Comparison of ENCODE assay signal across 25 cellular contexts in genomic region chr5:86837610-86838009, GRCh38.
DNase-seq lines count a peak whose midpoint lies in the region; ATAC-seq, FAIRE-seq and TF ChIP-seq lines count a peak whose summit lies in the region.
"Had no signal": no experiment of that assay in that cellular context is flagged by ENCODE, and none has a peak within 500 bp of the region (broad histone marks: within the 10 kb centered on the region; RNA-seq: fewer than 3 reads in every experiment).

No MANE protein-coding gene starts in this region.

- intact Hi-C loops in HepG2 (cut with micrococcal nuclease; ENCODE audit: unreplicated experiment) = no loop called here
- intact Hi-C loops in right lobe of liver (cut with DNase I) = no loop called here
- intact Hi-C loops in CD4-positive, alpha-beta T cell (cut with DNase I, micrococcal nuclease) = no loop called here

- H3K36me3 ChIP-seq in HepG2 (replicated peaks in 1 of 2; ENCODE audit: control insufficient read depth in 1 of 2, insufficient read depth in 2 of 2, low read length in 2 of 2) (no peaks in the 10 kb centered on the region), right lobe of liver (no peaks in the 10 kb centered on the region), astrocyte (ENCODE audit: insufficient read depth, low read length) (no peaks in the 10 kb centered on the region)
- H3K36me3 ChIP-seq: HAP-1, Peyer's patch had no signal

- H3K4me1 ChIP-seq in HepG2 (ENCODE audit: insufficient read depth, low read length) (no peaks in the 10 kb centered on the region), right lobe of liver (no peaks in the 10 kb centered on the region), astrocyte (ENCODE audit: insufficient read depth, low read length) (peaks cover 11% of the 10 kb centered on the region)
- H3K4me1 ChIP-seq: HAP-1, Peyer's patch had no signal

- no peaks in the 10 kb centered on the region for H4K20me1 ChIP-seq in HepG2 (ENCODE audit: insufficient read depth, low read length)
- H4K20me1 ChIP-seq in astrocyte (ENCODE audit: insufficient read depth, low read length) = no peaks in the 10 kb centered on the region

- TF ChIP-seq CTCF in HepG2 (CRISPR knock-in tag; IDR thresholded peaks at IDR 0.05) (no peak), right lobe of liver (IDR thresholded peaks at IDR 0.05) (no peak), astrocyte (IDR thresholded peaks at IDR 0.05; ENCODE audit: insufficient read depth, low read depth, low read length) (no peak)
- no peak for TF ChIP-seq CTCF in CD4-positive, alpha-beta T cell (IDR thresholded peaks at IDR 0.05)

- in situ Hi-C loops in HepG2 (cut with HindIII; ENCODE audit: extremely low pct_ligation_motif_present, low pct_unique_long_range_greater_than_20kb) = no loop called here

- peaks cover 2% of the 10 kb centered on the region for H3K4me1 Mint-ChIP-seq in astrocyte (ENCODE audit: low read depth, unreplicated experiment)
- H3K4me1 Mint-ChIP-seq in CD4-positive, alpha-beta T cell (ENCODE audit: low read depth) = no peaks in the 10 kb centered on the region
- H3K4me1 Mint-ChIP-seq: B cell; CD8-positive, alpha-beta memory T cell had no signal

- no peak for FAIRE-seq in HepG2 (lab: Jason Lieb, UNC)
- peak; percentile 52 for FAIRE-seq in astrocyte (lab: Jason Lieb, UNC)
- FAIRE-seq in islet of Langerhans (lab: Jason Lieb, UNC) = peak; percentile 21
- FAIRE-seq: G401.6 had no signal

- DNase-seq in HepG2 (ENCODE audit: low spot score) = no peak
- DNase-seq in right lobe of liver = no peak
- peak; percentile 18 for DNase-seq in astrocyte (ENCODE audit: low read depth)
- no peak for DNase-seq in HUDEP-2 (lab: John Stamatoyannopoulos, UW; ENCODE audit: unreplicated experiment in 76 of 76)
- no peak for DNase-seq in NCI-H510A (lab: John Stamatoyannopoulos, UW)
- DNase-seq in CD4-positive, alpha-beta T cell = no peak
- DNase-seq: Calu3; CD8-positive, alpha-beta memory T cell; DND-41; GOT3; HFFc6; Karpas-422; NCI-H1092; NCI-H1417 treated with DMSO at 0.1 percent for 48 hours; NCI-H1694 treated with DMSO at 0.1 percent for 48 hours; NCI-H2081; NCI-H2227 treated with DMSO at 0.1 percent for 48 hours; Peyer's patch; SK-N-SH had no signal

- WGBS in HepG2 (ENCODE audit: low lambda C conversion rate) = under 1% methylated on average over 2 of the region's 2 CpGs
- 61% methylated on average over 2 of the region's 2 CpGs for WGBS in right lobe of liver (ENCODE audit: insufficient coverage, low coverage, low lambda C conversion rate, missing lambda C conversion rate)

- H3K9ac ChIP-seq in HepG2 (ENCODE audit: insufficient read depth, low read depth, low read length) (no peak overlapping the region), astrocyte (ENCODE audit: low read length) (no peak overlapping the region)
- H3K9ac ChIP-seq: SK-N-SH had no signal

- H3K27ac ChIP-seq in HepG2 (ENCODE audit: extremely low read length, insufficient read depth, low read length) = no peak overlapping the region
- H3K27ac ChIP-seq in right lobe of liver = no peak overlapping the region
- no peak overlapping the region for H3K27ac ChIP-seq in astrocyte (ENCODE audit: low read depth, low read length)
- no peak overlapping the region for H3K27ac ChIP-seq in CD4-positive, alpha-beta T cell (ENCODE audit: low read depth, low read length)
- H3K27ac ChIP-seq: 22Rv1, C4-2B, Peyer's patch had no signal

- H2AFZ ChIP-seq in HepG2 (ENCODE audit: low read length) = no peak overlapping the region
- H2AFZ ChIP-seq in astrocyte (ENCODE audit: low read depth, low read length) = no peak overlapping the region

- ATAC-seq in HepG2 (no peak), right lobe of liver (no peak)
- ATAC-seq in CD4-positive, alpha-beta T cell (ENCODE audit: poor library complexity) = no peak

- no peaks in the 10 kb centered on the region for H3K9me3 ChIP-seq in HepG2 (ENCODE audit: low read length)
- no peaks in the 10 kb centered on the region for H3K9me3 ChIP-seq in right lobe of liver
- no peaks in the 10 kb centered on the region for H3K9me3 ChIP-seq in astrocyte (ENCODE audit: insufficient read depth, low read depth, low read length)
- H3K9me3 ChIP-seq in CD4-positive, alpha-beta T cell (ENCODE audit: control insufficient read depth, low read length) = no peaks in the 10 kb centered on the region
- H3K9me3 ChIP-seq: HAP-1, Peyer's patch, SK-N-SH had no signal

- no peak overlapping the region for H3K4me3 Mint-ChIP-seq in astrocyte (ENCODE audit: unreplicated experiment)
- no peak overlapping the region for H3K4me3 Mint-ChIP-seq in CD4-positive, alpha-beta T cell
- H3K4me3 Mint-ChIP-seq: B cell; CD8-positive, alpha-beta memory T cell; HFFc6 had no signal

- H3K79me2 ChIP-seq in HepG2 (ENCODE audit: insufficient read depth, low read length) = no peaks in the 10 kb centered on the region
- H3K79me2 ChIP-seq in astrocyte (ENCODE audit: insufficient read depth, low read length) = no peaks in the 10 kb centered on the region

- H3K27ac Mint-ChIP-seq in astrocyte (ENCODE audit: unreplicated experiment) = no peak overlapping the region
- no peak overlapping the region for H3K27ac Mint-ChIP-seq in CD4-positive, alpha-beta T cell
- H3K27ac Mint-ChIP-seq: B cell; CD8-positive, alpha-beta memory T cell; HFFc6 had no signal

- CTCF ChIA-PET in HepG2 (lab: Yijun Ruan, JAX; ENCODE audit: low intra/inter-chr PET ratio, low total read pairs) = no interaction called here
- CTCF ChIA-PET in CD4-positive, alpha-beta T cell (lab: Charles Lee) = interaction anchor here (0.6 kb wide), 2 partner anchors 115 to 530 kb away, joined by 3 to 4 read pairs; no protein-coding TSS in a partner anchor

- no peak for TF ChIP-seq RAD21 in HepG2 (CRISPR knock-in tag; IDR thresholded peaks at IDR 0.05)

- BruUV-seq in HepG2 (replicated peaks; lab: Mats Ljungman, UMichigan) = no TSS peak

- H3K27me3 Mint-ChIP-seq in astrocyte (ENCODE audit: low read depth, unreplicated experiment) = no peaks in the 10 kb centered on the region
- H3K27me3 Mint-ChIP-seq in CD4-positive, alpha-beta T cell = no peaks in the 10 kb centered on the region
- H3K27me3 Mint-ChIP-seq: B cell had no signal

- TF ChIP-seq POLR2A in HepG2 (IDR thresholded peaks at IDR 0.05; ENCODE audit: insufficient read depth in 1 of 2, low read depth in 2 of 2, low read length in 2 of 2) (no peak), right lobe of liver (IDR thresholded peaks at IDR 0.05) (no peak)

- H3K4me3 ChIP-seq in HepG2 (replicated peaks in 1 of 3; ENCODE audit: insufficient read depth in 1 of 3, low read depth in 2 of 3, low read length in 3 of 3) (no peak overlapping the region), right lobe of liver (no peak overlapping the region), astrocyte (ENCODE audit: insufficient read depth, low read depth, low read length) (no peak overlapping the region)
- H3K4me3 ChIP-seq: HAP-1, Peyer's patch had no signal

- POLR2A ChIA-PET in HepG2 (lab: Yijun Ruan, JAX) = no interaction called here
- POLR2A ChIA-PET in CD4-positive, alpha-beta T cell (lab: Charles Lee) = no interaction called here

- TF ChIP-seq EP300 in HepG2 (IDR thresholded peaks at IDR 0.05; ENCODE audit: low read depth in 2 of 2, low read length in 2 of 2) (no peak), HepG2 (CRISPR knock-in tag; IDR thresholded peaks at IDR 0.05; ENCODE audit: borderline replicate concordance) (no peak)

- H3K36me3 Mint-ChIP-seq in astrocyte (ENCODE audit: low read depth, unreplicated experiment) = no peaks in the 10 kb centered on the region
- H3K36me3 Mint-ChIP-seq in CD4-positive, alpha-beta T cell (ENCODE audit: low read depth) = no peaks in the 10 kb centered on the region
- H3K36me3 Mint-ChIP-seq: CD8-positive, alpha-beta memory T cell had no signal

- no peaks in the 10 kb centered on the region for H3K9me3 Mint-ChIP-seq in astrocyte (ENCODE audit: unreplicated experiment)
- H3K9me3 Mint-ChIP-seq in CD4-positive, alpha-beta T cell = no peaks in the 10 kb centered on the region
- H3K9me3 Mint-ChIP-seq: HFFc6 had no signal

- H3K4me2 ChIP-seq in HepG2 (ENCODE audit: low read depth, low read length) (no peak overlapping the region), astrocyte (ENCODE audit: low read length) (no peak overlapping the region)
- H3K4me2 ChIP-seq: SK-N-SH had no signal

- no peaks in the 10 kb centered on the region for H3K27me3 ChIP-seq in HepG2 (ENCODE audit: control insufficient read depth in 1 of 2, insufficient read depth in 2 of 2, low read length in 2 of 2)
- H3K27me3 ChIP-seq in right lobe of liver = no peaks in the 10 kb centered on the region
- no peaks in the 10 kb centered on the region for H3K27me3 ChIP-seq in astrocyte (ENCODE audit: insufficient read depth, low read length)
- no peaks in the 10 kb centered on the region for H3K27me3 ChIP-seq in CD4-positive, alpha-beta T cell (ENCODE audit: control insufficient read depth, insufficient read depth, low read length)
- H3K27me3 ChIP-seq: Peyer's patch had no signal

TF ChIP-seq in HepG2, 621 proteins besides CTCF, POLR2A, EP300 and RAD21:
- TF ChIP-seq DRAP1 (CRISPR knock-in tag; IDR thresholded peaks at IDR 0.05) (no peak), DNMT3B (CRISPR knock-in tag; conservative IDR thresholded peaks at IDR 0.05) (no peak), ZNF512 (CRISPR knock-in tag; IDR thresholded peaks at IDR 0.05) (no peak), MIER2 (CRISPR knock-in tag; IDR thresholded peaks at IDR 0.05) (no peak), ATF7 (IDR thresholded peaks at IDR 0.05) (peak; percentile 59), ATF7 (CRISPR knock-in tag; IDR thresholded peaks at IDR 0.05) (no peak), ZBTB21 (CRISPR knock-in tag; IDR thresholded peaks at IDR 0.05) (no peak), CREB1 (IDR thresholded peaks at IDR 0.05) (0 out of 2 replicates have a peak, but pooled peaks have one; percentile 16), CREB1 (CRISPR knock-in tag; IDR thresholded peaks at IDR 0.05) (no peak)
